8 cellular contexts compared by ENCODE assay signal in genomic region chr20:41005361-41005729, GRCh38. TPM values are rescaled to one million over a fixed set of nuclear protein-coding genes. Genes with fewer than 3 reads are reported as not detected.
DNase-seq lines count a peak whose midpoint lies in the region; ATAC-seq, FAIRE-seq and TF ChIP-seq lines count a peak whose summit lies in the region.

No MANE protein-coding gene starts in this region.

- no peak for ATAC-seq in GM19351 (IDR thresholded peaks at IDR 0.05; ENCODE audit: unreplicated experiment)

- H3K27ac ChIP-seq in adrenal gland (peak overlapping the region in 4 of 5 donors; percentile 24 to 84 (median 57)), uterus (peak overlapping the region; percentile 75 to 81)

- H3K9me3 ChIP-seq in adrenal gland (replicated peaks in 1 of 3): no peaks in the 10 kb centered on the region
- no peaks in the 10 kb centered on the region for H3K9me3 ChIP-seq in uterus

- intact Hi-C loops in adrenal gland (cut with DNase I) (no loop called here), uterus (cut with DNase I; ENCODE audit: low total_unique reads) (no loop called here)

- H3K27ac Mint-ChIP-seq in T-helper 1 cell treated with Interleukin-12 subunit alpha and Interleukin-12 subunit beta and Interleukin-4 antibody, amounts not matched to agents 30 μg/mL and 1 μg/mL, for 36 hours: peak overlapping the region; percentile 34

- 12 to 26% (median 14%) methylated on average over 4 of the region's 4 CpGs for WGBS in adrenal gland, 4 donors

- no peaks in the 10 kb centered on the region for H3K36me3 ChIP-seq in adrenal gland (replicated peaks in 1 of 2)
- H3K36me3 ChIP-seq in kidney epithelial cell (ENCODE audit: control insufficient read depth, insufficient read depth, low read length): no peaks in the 10 kb centered on the region
- no peaks in the 10 kb centered on the region for H3K36me3 ChIP-seq in uterus

- FAIRE-seq in D721Med (lab: Jason Lieb, UNC): no peak

- DNase-seq in T-helper 1 cell (no peak), adrenal gland (peak; percentile 75 to 95 (median 89)), kidney epithelial cell (ENCODE audit: low read depth) (peak; percentile 66), uterus (peak; percentile 91 to 94), D721Med (ENCODE audit: insufficient read length, low spot score) (no peak)
- no peak for DNase-seq in stimulated activated naive CD4-positive, alpha-beta T cell treated with Interleukin-2 at 50 U/mL for 16 hours (lab: John Stamatoyannopoulos, UW)

- no peak overlapping the region for H3K4me3 Mint-ChIP-seq in T-helper 1 cell treated with Interleukin-12 subunit alpha and Interleukin-12 subunit beta and Interleukin-4 antibody, amounts not matched to agents 30 μg/mL and 1 μg/mL, for 36 hours

- H3K36me3 Mint-ChIP-seq in T-helper 1 cell treated with Interleukin-12 subunit alpha and Interleukin-12 subunit beta and Interleukin-4 antibody, amounts not matched to agents 30 μg/mL and 1 μg/mL, for 36 hours (ENCODE audit: low read depth): peaks cover 8% of the 10 kb centered on the region

- no peak for TF ChIP-seq CTCF in adrenal gland (IDR thresholded peaks at IDR 0.05)
- no peak for TF ChIP-seq CTCF in kidney epithelial cell (IDR thresholded peaks at IDR 0.05; ENCODE audit: insufficient read depth, low read length, poor library complexity, severe bottlenecking)
- TF ChIP-seq CTCF in uterus (IDR thresholded peaks at IDR 0.05): no peak
- no peak for TF ChIP-seq CTCF in D721Med (IDR thresholded peaks at IDR 0.05; ENCODE audit: insufficient read depth, missing control alignments)

- H3K9me3 Mint-ChIP-seq in T-helper 1 cell treated with Interleukin-12 subunit alpha and Interleukin-12 subunit beta and Interleukin-4 antibody, amounts not matched to agents 30 μg/mL and 1 μg/mL, for 36 hours: peaks cover 5% of the 10 kb centered on the region

- TF ChIP-seq POLR2A in adrenal gland (IDR thresholded peaks at IDR 0.05) (no peak), uterus (IDR thresholded peaks at IDR 0.05) (peak in 1 of 2 donors; percentile 15)

- H3K4me1 Mint-ChIP-seq in T-helper 1 cell treated with Interleukin-12 subunit alpha and Interleukin-12 subunit beta and Interleukin-4 antibody, amounts not matched to agents 30 μg/mL and 1 μg/mL, for 36 hours (ENCODE audit: low read depth): peaks cover 49% of the 10 kb centered on the region

- no peaks in the 10 kb centered on the region for H3K27me3 ChIP-seq in adrenal gland
- H3K27me3 ChIP-seq in kidney epithelial cell (ENCODE audit: control insufficient read depth, insufficient read depth, low read length): no peaks in the 10 kb centered on the region
- no peaks in the 10 kb centered on the region for H3K27me3 ChIP-seq in uterus

- H3K27me3 Mint-ChIP-seq in T-helper 1 cell treated with Interleukin-12 subunit alpha and Interleukin-12 subunit beta and Interleukin-4 antibody, amounts not matched to agents 30 μg/mL and 1 μg/mL, for 36 hours (ENCODE audit: low read depth): no peaks in the 10 kb centered on the region

- H3K4me3 ChIP-seq in adrenal gland (no peak overlapping the region), kidney epithelial cell (ENCODE audit: low read depth, low read length) (no peak overlapping the region), uterus (no peak overlapping the region)

- H3K4me1 ChIP-seq in adrenal gland (replicated peaks in 1 of 2) (peaks cover 20 to 43% of the 10 kb centered on the region in 2 donors), uterus (no peaks in the 10 kb centered on the region)

RNA-seq across cellular contexts. Expression of gene TOP1, which starts 23.3 kb away (rescaled TPM):
- total RNA-seq in adrenal gland (10 to 100 TPM; 21.2 to 58.8 (median 38.5) TPM), kidney epithelial cell (29.2 and 38.0 TPM in 2 replicates), uterus (10 to 100 TPM; 20.5 to 47.1 (median 35.4) TPM)
- polyA plus RNA-seq in adrenal gland: 10 to 100 TPM; 19.6 to 96.6 (median 21.2) TPM

Comparison
In these comparisons a context has a peak if more than half of its experiments do, and no peak if none do; other contexts are left out.
1. DNase-seq: peak in adrenal gland (7 of 7), kidney epithelial cell (single experiment) and uterus (2 of 2); none in T-helper 1 cell (0 of 5), stimulated activated naive CD4-positive, alpha-beta T cell treated with Interleukin-2 at 50 U/mL for 16 hours (single experiment) and D721Med (single experiment).